Comparison of ENCODE assay signal across 10 cellular contexts in genomic region chr10:79380125-79380917, GRCh38. TPM values are rescaled to one million over a fixed set of nuclear protein-coding genes. Genes with fewer than 3 reads are reported as not detected.
DNase-seq lines count a peak whose midpoint lies in the region; ATAC-seq and TF ChIP-seq lines count a peak whose summit lies in the region.
"Had no signal": no experiment of that assay in that cellular context is flagged by ENCODE, and none has a peak within 500 bp of the region (broad histone marks: within the 10 kb centered on the region; RNA-seq: fewer than 3 reads in every experiment).

No MANE protein-coding gene starts in this region.

- H3K27me3 ChIP-seq in left lung: no peaks in the 10 kb centered on the region
- no peaks in the 10 kb centered on the region for H3K27me3 ChIP-seq in thyroid gland

- WGBS in thyroid gland, 2 donors: 32 to 49% methylated on average over 9 to 14 of the region's 14 CpGs

- no peaks in the 10 kb centered on the region for H3K9me3 ChIP-seq in left lung
- no peaks in the 10 kb centered on the region for H3K9me3 ChIP-seq in thyroid gland
- H3K9me3 ChIP-seq: A549 had no signal

- ATAC-seq in left lung: peak; percentile 28

- DNase-seq in NCI-H748 (lab: John Stamatoyannopoulos, UW; ENCODE audit: unreplicated experiment) (peak; percentile 37), NCI-H748 treated with DMSO at 0.1 percent for 48 hours (lab: John Stamatoyannopoulos, UW) (no peak), caudate nucleus (lab: John Stamatoyannopoulos, UW) (no peak), left lung (peak in 1 of 2 donors; percentile 34), thyroid gland (peak; percentile 47 to 69), retina (no peak), amygdala (lab: John Stamatoyannopoulos, UW) (no peak), foreskin melanocyte (no peak)
- DNase-seq: NCI-H524 had no signal

- H3K4me1 ChIP-seq in left lung: peaks cover 10% of the 10 kb centered on the region in 2 donors
- H3K4me1 ChIP-seq in thyroid gland: peaks cover 20 to 33% of the 10 kb centered on the region in 2 donors

- intact Hi-C loops in left lung (cut with DNase I) (no loop called here), thyroid gland (cut with DNase I) (no loop called here)

- H3K4me3 ChIP-seq in left lung (no peak overlapping the region), thyroid gland (replicated peaks in 1 of 3) (no peak overlapping the region)
- H3K4me3 ChIP-seq: A549 had no signal

- no peak for TF ChIP-seq POLR2A in thyroid gland (IDR thresholded peaks at IDR 0.05)

- TF ChIP-seq CTCF in left lung (IDR thresholded peaks at IDR 0.05) (no peak), thyroid gland (IDR thresholded peaks at IDR 0.05) (no peak)

- H3K27ac ChIP-seq in caudate nucleus (ENCODE audit: low read depth, low read length) (peak overlapping the region; percentile 14), left lung (peak overlapping the region; percentile 35 to 53), thyroid gland (peak overlapping the region; percentile 46 to 75 (median 64))

- H3K36me3 ChIP-seq in left lung (peaks cover 0 to 1% of the 10 kb centered on the region in 2 donors), thyroid gland (no peaks in the 10 kb centered on the region)

RNA-seq across cellular contexts. Expression of gene PPIF, which starts 33.1 kb away (rescaled TPM):
- total RNA-seq in left lung: 10 to 100 TPM; 32.9 to 75.6 TPM
- 10 to 100 TPM; 31.4 to 70.1 (median 52.3) TPM for total RNA-seq in thyroid gland

Comparison
In these comparisons a context has a peak if more than half of its experiments do, and no peak if none do; other contexts are left out.
1. DNase-seq: peak in NCI-H748 (single experiment) and thyroid gland (2 of 2); none in NCI-H748 treated with DMSO at 0.1 percent for 48 hours (single experiment), caudate nucleus (0 of 61), retina (single experiment), amygdala (0 of 56) and foreskin melanocyte (single experiment).
2. H3K27ac ChIP-seq: peak in every context shown above with its lines; median percentile 64 in thyroid gland; 44 in left lung; 14 in caudate nucleus.